Comparison of ENCODE assay signal across 8 cellular contexts in genomic region chr20:14334306-14334930, GRCh38. TPM values are rescaled to one million over a fixed set of nuclear protein-coding genes. Genes with fewer than 3 reads are reported as not detected.
DNase-seq lines count a peak whose midpoint lies in the region; ATAC-seq and TF ChIP-seq lines count a peak whose summit lies in the region.

No MANE protein-coding gene starts in this region.

- peak overlapping the region; percentile 90 for H3K4me2 ChIP-seq in neural progenitor cell

- peak overlapping the region; percentile 64 for H3K27ac ChIP-seq in neural progenitor cell

- DNase-seq in NCI-H524 treated with DMSO at 0.1 percent for 48 hours (lab: John Stamatoyannopoulos, UW), result peak; percentile 52
- peak; percentile 87 for DNase-seq in neural progenitor cell (ENCODE audit: low spot score)
- DNase-seq in NCI-H187 (lab: John Stamatoyannopoulos, UW), result no peak
- DNase-seq in stimulated activated CD4-positive, alpha-beta T cell treated with anti-CD3 and anti-CD28 coated beads, Interleukin-2, amount 100 ng/mL, for 48 hours, result no peak

- H3K27me3 ChIP-seq in endocrine pancreas (ENCODE audit: control insufficient read depth, insufficient read depth, low read length), result no peaks in the 10 kb centered on the region
- H3K27me3 ChIP-seq in neural progenitor cell, result no peaks in the 10 kb centered on the region

- ATAC-seq in GM18511 (IDR thresholded peaks at IDR 0.05; ENCODE audit: unreplicated experiment) (peak; percentile 38), GM18861 (IDR thresholded peaks at IDR 0.05; ENCODE audit: unreplicated experiment) (no peak), GM21381 (IDR thresholded peaks at IDR 0.05; ENCODE audit: unreplicated experiment) (no peak)

- H3K36me3 ChIP-seq in endocrine pancreas (ENCODE audit: control insufficient read depth, insufficient read depth, low read length) (no peaks in the 10 kb centered on the region), neural progenitor cell (no peaks in the 10 kb centered on the region)

- peak overlapping the region; percentile 85 for H3K27ac Mint-ChIP-seq in neural progenitor cell

- peaks cover 16% of the 10 kb centered on the region for H3K9me3 Mint-ChIP-seq in neural progenitor cell

- peak overlapping the region; percentile 98 for H3K4me3 ChIP-seq in endocrine pancreas (ENCODE audit: control insufficient read depth, insufficient read depth, low read length)
- peak overlapping the region; percentile 67 for H3K4me3 ChIP-seq in neural progenitor cell

- peaks cover 26% of the 10 kb centered on the region for H3K36me3 Mint-ChIP-seq in neural progenitor cell

- peaks cover 17% of the 10 kb centered on the region for H3K4me1 Mint-ChIP-seq in neural progenitor cell

- peaks cover 81% of the 10 kb centered on the region for H3K79me2 ChIP-seq in neural progenitor cell (ENCODE audit: low read depth)

- TF ChIP-seq CTCF in neural progenitor cell (IDR thresholded peaks at IDR 0.05), result peak; percentile 69

- peaks cover 9% of the 10 kb centered on the region for H3F3A ChIP-seq in neural progenitor cell (ENCODE audit: low read depth)

- no peaks in the 10 kb centered on the region for H3K9me3 ChIP-seq in endocrine pancreas (ENCODE audit: control insufficient read depth, low read length)
- H3K9me3 ChIP-seq in neural progenitor cell (ENCODE audit: low read depth), result no peaks in the 10 kb centered on the region

- peaks cover 2% of the 10 kb centered on the region for H3K27me3 Mint-ChIP-seq in neural progenitor cell (ENCODE audit: insufficient read depth, low read depth)

- H4K20me1 ChIP-seq in neural progenitor cell (ENCODE audit: low read depth), result no peaks in the 10 kb centered on the region

- H2AFZ ChIP-seq in neural progenitor cell (replicated peaks), result no peak overlapping the region

- H3K9ac ChIP-seq in endocrine pancreas (ENCODE audit: control insufficient read depth, insufficient read depth, low read length) (no peak overlapping the region), neural progenitor cell (no peak overlapping the region)

- H3K4me1 ChIP-seq in endocrine pancreas (ENCODE audit: control insufficient read depth, insufficient read depth, low read length) (peaks cover 22% of the 10 kb centered on the region), neural progenitor cell (peaks cover 48% of the 10 kb centered on the region)

- H3K4me3 Mint-ChIP-seq in neural progenitor cell, result peak overlapping the region; percentile 91

RNA-seq across cellular contexts. Expression of gene FLRT3, which starts 3.0 kb away (rescaled TPM):
- total RNA-seq in neural progenitor cell (ENCODE audit: low replicate concordance), result 24.0 and 41.8 TPM in 2 replicates

Comparison
In these comparisons a context has a peak if more than half of its experiments do, and no peak if none do; other contexts are left out.
1. DNase-seq: peak in NCI-H524 treated with DMSO at 0.1 percent for 48 hours (single experiment) and neural progenitor cell (single experiment); none in NCI-H187 (0 of 2) and stimulated activated CD4-positive, alpha-beta T cell treated with anti-CD3 and anti-CD28 coated beads, Interleukin-2, amount 100 ng/mL, for 48 hours (0 of 2).